1 cellular context compared by ENCODE assay signal in the genomic region with DNA sequence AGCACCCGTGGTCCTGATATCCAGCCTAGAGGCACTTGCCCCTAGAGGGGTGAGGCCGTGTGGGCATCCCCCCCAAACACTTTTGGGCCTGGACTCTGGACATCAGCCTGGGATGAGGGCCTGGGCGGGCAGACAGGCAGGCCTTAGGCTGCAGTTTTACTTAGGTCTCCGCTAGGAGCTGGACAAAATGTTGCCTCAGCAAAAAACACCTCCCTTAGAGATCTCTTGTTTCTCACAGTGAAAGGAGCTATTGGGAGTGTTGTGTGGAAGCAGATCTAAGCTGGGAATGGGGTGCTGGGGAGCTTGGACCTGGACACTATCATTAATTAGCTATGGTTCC.
TF ChIP-seq lines count a peak whose summit lies in the region.

No MANE protein-coding gene starts in this region.

TF ChIP-seq in GM23338, 12 proteins besides CTCF, POLR2A, EP300 and RAD21:
- TF ChIP-seq POLR2AphosphoS5 (IDR thresholded peaks at IDR 0.05; ENCODE audit: low read depth) (no peak), EZH2phosphoT487 (IDR thresholded peaks at IDR 0.05; ENCODE audit: unreplicated experiment) (peak; percentile 53), STAT1 (IDR thresholded peaks at IDR 0.05; ENCODE audit: unreplicated experiment) (no peak), ZNF331 (CRISPR knock-in tag; IDR thresholded peaks at IDR 0.05; ENCODE audit: low read depth) (no peak), ZNF114 (CRISPR knock-in tag; IDR thresholded peaks at IDR 0.05) (no peak), JUNB (IDR thresholded peaks at IDR 0.05; ENCODE audit: unreplicated experiment) (no peak), NANOG (IDR thresholded peaks at IDR 0.05; ENCODE audit: borderline replicate concordance) (no peak), EZH2 (IDR thresholded peaks at IDR 0.05; ENCODE audit: low read depth, unreplicated experiment) (peak; percentile 39), CREB1 (CRISPR knock-in tag; IDR thresholded peaks at IDR 0.05; ENCODE audit: low read depth) (no peak)
- TF ChIP-seq, protein P1, sequence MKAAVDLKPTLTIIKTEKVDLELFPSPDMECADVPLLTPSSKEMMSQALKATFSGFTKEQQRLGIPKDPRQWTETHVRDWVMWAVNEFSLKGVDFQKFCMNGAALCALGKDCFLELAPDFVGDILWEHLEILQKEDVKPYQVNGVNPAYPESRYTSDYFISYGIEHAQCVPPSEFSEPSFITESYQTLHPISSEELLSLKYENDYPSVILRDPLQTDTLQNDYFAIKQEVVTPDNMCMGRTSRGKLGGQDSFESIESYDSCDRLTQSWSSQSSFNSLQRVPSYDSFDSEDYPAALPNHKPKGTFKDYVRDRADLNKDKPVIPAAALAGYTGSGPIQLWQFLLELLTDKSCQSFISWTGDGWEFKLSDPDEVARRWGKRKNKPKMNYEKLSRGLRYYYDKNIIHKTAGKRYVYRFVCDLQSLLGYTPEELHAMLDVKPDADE (IDR thresholded peaks at IDR 0.05), result no peak
- TF ChIP-seq, protein P2, sequence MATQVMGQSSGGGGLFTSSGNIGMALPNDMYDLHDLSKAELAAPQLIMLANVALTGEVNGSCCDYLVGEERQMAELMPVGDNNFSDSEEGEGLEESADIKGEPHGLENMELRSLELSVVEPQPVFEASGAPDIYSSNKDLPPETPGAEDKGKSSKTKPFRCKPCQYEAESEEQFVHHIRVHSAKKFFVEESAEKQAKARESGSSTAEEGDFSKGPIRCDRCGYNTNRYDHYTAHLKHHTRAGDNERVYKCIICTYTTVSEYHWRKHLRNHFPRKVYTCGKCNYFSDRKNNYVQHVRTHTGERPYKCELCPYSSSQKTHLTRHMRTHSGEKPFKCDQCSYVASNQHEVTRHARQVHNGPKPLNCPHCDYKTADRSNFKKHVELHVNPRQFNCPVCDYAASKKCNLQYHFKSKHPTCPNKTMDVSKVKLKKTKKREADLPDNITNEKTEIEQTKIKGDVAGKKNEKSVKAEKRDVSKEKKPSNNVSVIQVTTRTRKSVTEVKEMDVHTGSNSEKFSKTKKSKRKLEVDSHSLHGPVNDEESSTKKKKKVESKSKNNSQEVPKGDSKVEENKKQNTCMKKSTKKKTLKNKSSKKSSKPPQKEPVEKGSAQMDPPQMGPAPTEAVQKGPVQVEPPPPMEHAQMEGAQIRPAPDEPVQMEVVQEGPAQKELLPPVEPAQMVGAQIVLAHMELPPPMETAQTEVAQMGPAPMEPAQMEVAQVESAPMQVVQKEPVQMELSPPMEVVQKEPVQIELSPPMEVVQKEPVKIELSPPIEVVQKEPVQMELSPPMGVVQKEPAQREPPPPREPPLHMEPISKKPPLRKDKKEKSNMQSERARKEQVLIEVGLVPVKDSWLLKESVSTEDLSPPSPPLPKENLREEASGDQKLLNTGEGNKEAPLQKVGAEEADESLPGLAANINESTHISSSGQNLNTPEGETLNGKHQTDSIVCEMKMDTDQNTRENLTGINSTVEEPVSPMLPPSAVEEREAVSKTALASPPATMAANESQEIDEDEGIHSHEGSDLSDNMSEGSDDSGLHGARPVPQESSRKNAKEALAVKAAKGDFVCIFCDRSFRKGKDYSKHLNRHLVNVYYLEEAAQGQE (IDR thresholded peaks at IDR 0.05; ENCODE audit: unreplicated experiment), result no peak
- TF ChIP-seq, protein P3, sequence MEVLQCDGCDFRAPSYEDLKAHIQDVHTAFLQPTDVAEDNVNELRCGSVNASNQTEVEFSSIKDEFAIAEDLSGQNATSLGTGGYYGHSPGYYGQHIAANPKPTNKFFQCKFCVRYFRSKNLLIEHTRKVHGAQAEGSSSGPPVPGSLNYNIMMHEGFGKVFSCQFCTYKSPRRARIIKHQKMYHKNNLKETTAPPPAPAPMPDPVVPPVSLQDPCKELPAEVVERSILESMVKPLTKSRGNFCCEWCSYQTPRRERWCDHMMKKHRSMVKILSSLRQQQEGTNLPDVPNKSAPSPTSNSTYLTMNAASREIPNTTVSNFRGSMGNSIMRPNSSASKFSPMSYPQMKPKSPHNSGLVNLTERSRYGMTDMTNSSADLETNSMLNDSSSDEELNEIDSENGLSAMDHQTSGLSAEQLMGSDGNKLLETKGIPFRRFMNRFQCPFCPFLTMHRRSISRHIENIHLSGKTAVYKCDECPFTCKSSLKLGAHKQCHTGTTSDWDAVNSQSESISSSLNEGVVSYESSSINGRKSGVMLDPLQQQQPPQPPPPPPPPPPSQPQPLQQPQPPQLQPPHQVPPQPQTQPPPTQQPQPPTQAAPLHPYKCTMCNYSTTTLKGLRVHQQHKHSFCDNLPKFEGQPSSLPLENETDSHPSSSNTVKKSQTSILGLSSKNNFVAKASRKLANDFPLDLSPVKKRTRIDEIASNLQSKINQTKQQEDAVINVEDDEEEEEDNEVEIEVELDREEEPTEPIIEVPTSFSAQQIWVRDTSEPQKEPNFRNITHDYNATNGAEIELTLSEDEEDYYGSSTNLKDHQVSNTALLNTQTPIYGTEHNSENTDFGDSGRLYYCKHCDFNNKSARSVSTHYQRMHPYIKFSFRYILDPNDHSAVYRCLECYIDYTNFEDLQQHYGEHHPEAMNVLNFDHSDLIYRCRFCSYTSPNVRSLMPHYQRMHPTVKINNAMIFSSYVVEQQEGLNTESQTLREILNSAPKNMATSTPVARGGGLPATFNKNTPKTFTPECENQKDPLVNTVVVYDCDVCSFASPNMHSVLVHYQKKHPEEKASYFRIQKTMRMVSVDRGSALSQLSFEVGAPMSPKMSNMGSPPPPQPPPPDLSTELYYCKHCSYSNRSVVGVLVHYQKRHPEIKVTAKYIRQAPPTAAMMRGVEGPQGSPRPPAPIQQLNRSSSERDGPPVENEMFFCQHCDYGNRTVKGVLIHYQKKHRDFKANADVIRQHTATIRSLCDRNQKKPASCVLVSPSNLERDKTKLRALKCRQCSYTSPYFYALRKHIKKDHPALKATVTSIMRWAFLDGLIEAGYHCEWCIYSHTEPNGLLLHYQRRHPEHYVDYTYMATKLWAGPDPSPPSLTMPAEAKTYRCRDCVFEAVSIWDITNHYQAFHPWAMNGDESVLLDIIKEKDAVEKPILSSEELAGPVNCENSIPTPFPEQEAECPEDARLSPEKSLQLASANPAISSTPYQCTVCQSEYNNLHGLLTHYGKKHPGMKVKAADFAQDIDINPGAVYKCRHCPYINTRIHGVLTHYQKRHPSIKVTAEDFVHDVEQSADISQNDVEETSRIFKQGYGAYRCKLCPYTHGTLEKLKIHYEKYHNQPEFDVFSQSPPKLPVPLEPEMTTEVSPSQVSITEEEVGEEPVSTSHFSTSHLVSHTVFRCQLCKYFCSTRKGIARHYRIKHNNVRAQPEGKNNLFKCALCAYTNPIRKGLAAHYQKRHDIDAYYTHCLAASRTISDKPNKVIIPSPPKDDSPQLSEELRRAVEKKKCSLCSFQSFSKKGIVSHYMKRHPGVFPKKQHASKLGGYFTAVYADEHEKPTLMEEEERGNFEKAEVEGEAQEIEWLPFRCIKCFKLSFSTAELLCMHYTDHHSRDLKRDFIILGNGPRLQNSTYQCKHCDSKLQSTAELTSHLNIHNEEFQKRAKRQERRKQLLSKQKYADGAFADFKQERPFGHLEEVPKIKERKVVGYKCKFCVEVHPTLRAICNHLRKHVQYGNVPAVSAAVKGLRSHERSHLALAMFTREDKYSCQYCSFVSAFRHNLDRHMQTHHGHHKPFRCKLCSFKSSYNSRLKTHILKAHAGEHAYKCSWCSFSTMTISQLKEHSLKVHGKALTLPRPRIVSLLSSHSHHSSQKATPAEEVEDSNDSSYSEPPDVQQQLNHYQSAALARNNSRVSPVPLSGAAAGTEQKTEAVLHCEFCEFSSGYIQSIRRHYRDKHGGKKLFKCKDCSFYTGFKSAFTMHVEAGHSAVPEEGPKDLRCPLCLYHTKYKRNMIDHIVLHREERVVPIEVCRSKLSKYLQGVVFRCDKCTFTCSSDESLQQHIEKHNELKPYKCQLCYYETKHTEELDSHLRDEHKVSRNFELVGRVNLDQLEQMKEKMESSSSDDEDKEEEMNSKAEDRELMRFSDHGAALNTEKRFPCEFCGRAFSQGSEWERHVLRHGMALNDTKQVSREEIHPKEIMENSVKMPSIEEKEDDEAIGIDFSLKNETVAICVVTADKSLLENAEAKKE (CRISPR knock-in tag; IDR thresholded peaks at IDR 0.05), result no peak
